Comparison of ENCODE assay signal across 15 cellular contexts in genomic region chr12:109950625-109951024, GRCh38. TPM values are rescaled to one million over a fixed set of nuclear protein-coding genes. Genes with fewer than 3 reads are reported as not detected.
DNase-seq lines count a peak whose midpoint lies in the region; ATAC-seq and TF ChIP-seq lines count a peak whose summit lies in the region.
"Had no signal": no experiment of that assay in that cellular context is flagged by ENCODE, and none has a peak within 500 bp of the region (broad histone marks: within the 10 kb centered on the region; RNA-seq: fewer than 3 reads in every experiment).

No MANE protein-coding gene starts in this region.

- no peaks in the 10 kb centered on the region for H3K9me3 Mint-ChIP-seq in CD14-positive monocyte
- H3K9me3 Mint-ChIP-seq: activated CD4-positive, alpha-beta T cell treated with anti-CD3 and anti-CD28 coated beads, Interleukin-2, amount 10 ng/mL, durations not matched to agents 24 days and 14 days; activated T-helper 1 cell treated with anti-CD3 and anti-CD28 coated beads, Interleukin-12 subunit alpha, Interleukin-12 subunit beta, Interleukin-2, Interleukin-4 antibody, amounts not matched to agents 30 ng/mL and 10 ng/mL and 1 ng/mL, durations not matched to agents 14 hours and 24 hours and 36 hours; H9; stimulated activated naive CD8-positive, alpha-beta T cell treated with anti-CD3 and anti-CD28 coated beads, Interleukin-15, amount 100 ng/mL, for 72 hours had no signal

- TF ChIP-seq EP300 in esophagus muscularis mucosa (IDR thresholded peaks at IDR 0.05): no peak

- peak overlapping the region in 4 of 7 donors; percentile 15 to 59 (median 23) for H3K27ac Mint-ChIP-seq in CD14-positive monocyte
- H3K27ac Mint-ChIP-seq: activated CD4-positive, alpha-beta T cell treated with anti-CD3 and anti-CD28 coated beads, Interleukin-2, amount 10 ng/mL, durations not matched to agents 24 days and 14 days had no signal

- H3K4me3 Mint-ChIP-seq in CD14-positive monocyte: no peak overlapping the region
- H3K4me3 Mint-ChIP-seq: activated CD4-positive, alpha-beta T cell treated with anti-CD3 and anti-CD28 coated beads, Interleukin-2, amount 10 ng/mL, durations not matched to agents 24 days and 14 days; activated T-helper 1 cell treated with anti-CD3 and anti-CD28 coated beads, Interleukin-12 subunit alpha, Interleukin-12 subunit beta, Interleukin-2, Interleukin-4 antibody, amounts not matched to agents 30 ng/mL and 10 ng/mL and 1 ng/mL, durations not matched to agents 14 hours and 24 hours and 36 hours; H9; stimulated activated naive CD8-positive, alpha-beta T cell treated with anti-CD3 and anti-CD28 coated beads, Interleukin-15, amount 100 ng/mL, for 72 hours had no signal

- H3K27me3 Mint-ChIP-seq in CD14-positive monocyte (ENCODE audit: low read depth in 3 of 3): peaks cover 0 to 3% (median 2%) of the 10 kb centered on the region in 3 donors
- H3K27me3 Mint-ChIP-seq: activated CD4-positive, alpha-beta T cell treated with anti-CD3 and anti-CD28 coated beads, Interleukin-2, amount 10 ng/mL, durations not matched to agents 24 days and 14 days; stimulated activated naive CD8-positive, alpha-beta T cell treated with anti-CD3 and anti-CD28 coated beads, Interleukin-15, amount 100 ng/mL, for 72 hours had no signal

- DNase-seq in CD14-positive monocyte (ENCODE audit: low spot score) (no peak), esophagus muscularis mucosa (ENCODE audit: extremely low spot score) (no peak), psoas muscle (no peak), NCI-H1105 (lab: John Stamatoyannopoulos, UW) (no peak), hepatic stellate cell (ENCODE audit: low spot score) (no peak), GM03348 (ENCODE audit: low spot score) (no peak)
- DNase-seq: activated CD4-positive, alpha-beta T cell treated with anti-CD3 and anti-CD28 coated beads, Interleukin-2, amount 10 ng/mL, durations not matched to agents 24 days and 14 days; H9; midbrain; NCI-H2227 treated with DMSO at 0.1 percent for 48 hours; stimulated activated naive CD8-positive, alpha-beta T cell treated with anti-CD3 and anti-CD28 coated beads, Interleukin-15, amount 100 ng/mL, for 72 hours had no signal

- intact Hi-C loops in CD14-positive monocyte (cut with micrococcal nuclease): no loop called here
- intact Hi-C loops in esophagus muscularis mucosa (cut with DNase I): loop anchor here (5.0 kb wide), 1 partner anchor 47 kb away; the partner anchor contains the start of genes ANKRD13A and GIT2
- intact Hi-C loops in psoas muscle (cut with DNase I): loop anchor here in 1 of 2 donors (5.0 kb wide), 1 partner anchor 47 kb away; the partner anchor contains the start of genes ANKRD13A and GIT2

- H3K4me1 Mint-ChIP-seq in CD14-positive monocyte: peaks cover 39% of the 10 kb centered on the region

- peaks cover 51% of the 10 kb centered on the region for H3K36me3 ChIP-seq in HUES48 (ENCODE audit: control insufficient read depth, insufficient read depth, low read length)
- H3K36me3 ChIP-seq in esophagus muscularis mucosa: peaks cover 11 to 79% (median 52%) of the 10 kb centered on the region in 4 donors
- peaks cover 3 to 76% of the 10 kb centered on the region in 2 donors for H3K36me3 ChIP-seq in psoas muscle (ENCODE audit: insufficient read depth in 1 of 2, low read depth in 1 of 2)

- H3K4me3 ChIP-seq in HUES48 (ENCODE audit: low read depth, low read length): no peak overlapping the region
- no peak overlapping the region for H3K4me3 ChIP-seq in esophagus muscularis mucosa
- H3K4me3 ChIP-seq in psoas muscle: no peak overlapping the region
- H3K4me3 ChIP-seq: prostate gland had no signal

- ATAC-seq in psoas muscle (no peak), GM21367 (IDR thresholded peaks at IDR 0.05; ENCODE audit: unreplicated experiment) (no peak)
- ATAC-seq: stimulated activated naive CD8-positive, alpha-beta T cell treated with anti-CD3 and anti-CD28 coated beads, Interleukin-15, amount 100 ng/mL, for 72 hours had no signal

- H3K27me3 ChIP-seq in HUES48 (ENCODE audit: control insufficient read depth, insufficient read depth, low read length) (no peaks in the 10 kb centered on the region), esophagus muscularis mucosa (no peaks in the 10 kb centered on the region), psoas muscle (ENCODE audit: insufficient read depth in 3 of 3, low read length in 2 of 3) (no peaks in the 10 kb centered on the region)

- no peak for TF ChIP-seq CTCF in CD14-positive monocyte (IDR thresholded peaks at IDR 0.05)
- no peak for TF ChIP-seq CTCF in esophagus muscularis mucosa (IDR thresholded peaks at IDR 0.05)
- TF ChIP-seq CTCF in psoas muscle (IDR thresholded peaks at IDR 0.05): no peak

- no peak for TF ChIP-seq POLR2A in esophagus muscularis mucosa (IDR thresholded peaks at IDR 0.05; ENCODE audit: low read depth)

- no peak overlapping the region for H3K9ac ChIP-seq in HUES48 (ENCODE audit: low read depth, low read length)

- peaks cover 77 to 94% of the 10 kb centered on the region in 2 donors for H3K36me3 Mint-ChIP-seq in CD14-positive monocyte

- H3K27ac ChIP-seq in HUES48 (ENCODE audit: low read depth, low read length) (peak overlapping the region; percentile 10), esophagus muscularis mucosa (replicated peaks in 1 of 4) (peak overlapping the region; percentile 71 to 81 (median 73)), psoas muscle (peak overlapping the region; percentile 68)

- H3K9me3 ChIP-seq in HUES48 (ENCODE audit: control insufficient read depth, insufficient read depth, low read length): no peaks in the 10 kb centered on the region
- no peaks in the 10 kb centered on the region for H3K9me3 ChIP-seq in esophagus muscularis mucosa
- H3K9me3 ChIP-seq in psoas muscle: no peaks in the 10 kb centered on the region
- H3K9me3 ChIP-seq: prostate gland had no signal

- peaks cover 16% of the 10 kb centered on the region for H3K4me1 ChIP-seq in HUES48 (ENCODE audit: control insufficient read depth, insufficient read depth, low read length)
- H3K4me1 ChIP-seq in esophagus muscularis mucosa: peaks cover 49 to 73% (median 70%) of the 10 kb centered on the region in 4 donors
- peaks cover 60% of the 10 kb centered on the region for H3K4me1 ChIP-seq in psoas muscle
- H3K4me1 ChIP-seq: prostate gland had no signal

RNA-seq across cellular contexts. Expression of gene GIT2, which starts 45.5 kb away (rescaled TPM):
- polyA plus RNA-seq in CD14-positive monocyte (10 to 100 TPM; 75.8 to 98.8 TPM), psoas muscle (10 to 100 TPM; 10.8 to 20.3 (median 13.3) TPM)
- total RNA-seq in esophagus muscularis mucosa (10 to 100 TPM; 28.7 to 46.5 (median 36.2) TPM), psoas muscle (10 to 100 TPM; 17.5 to 29.7 (median 26.4) TPM)

RNA-seq across cellular contexts. Expression of gene ANKRD13A, which starts 48.6 kb away (rescaled TPM):
- polyA plus RNA-seq in CD14-positive monocyte: 10 to 100 TPM; 42.8 to 46.8 TPM
- 100 to 1,000 TPM in 2 of 4 donors, 10 to 100 TPM in 2; 91.3 to 165 (median 124) TPM for total RNA-seq in esophagus muscularis mucosa
- 10 to 100 TPM in 2 of 4 donors, 1 to 10 TPM in 2; 8.7 to 16.3 (median 11.7) TPM for total RNA-seq in psoas muscle
- polyA plus RNA-seq in psoas muscle: 1 to 10 TPM; 6.8 to 9.0 (median 7.4) TPM

RNA-seq across cellular contexts. Expression of gene TCHP, which starts 50.6 kb away (rescaled TPM):
- 1 to 10 TPM; 2.6 to 7.3 TPM for polyA plus RNA-seq in CD14-positive monocyte
- total RNA-seq in esophagus muscularis mucosa: 10 to 100 TPM; 17.1 to 31.6 (median 21.0) TPM
- 10 to 100 TPM in 1 of 4 donors, 1 to 10 TPM in 3; 5.8 to 11.2 (median 8.5) TPM for total RNA-seq in psoas muscle
- 10 to 100 TPM in 1 of 3 donors, 1 to 10 TPM in 2; 4.5 to 14.8 (median 5.7) TPM for polyA plus RNA-seq in psoas muscle

Comparison
In these comparisons a context has a peak if more than half of its experiments do, and no peak if none do; other contexts are left out.
1. H3K27ac ChIP-seq: peak in every context shown above with its lines; median percentile 73 in esophagus muscularis mucosa; 68 in psoas muscle; 10 in HUES48.
2. RNA of gene ANKRD13A, which starts 48.6 kb away (total RNA-seq): 91.3 to 165 TPM in esophagus muscularis mucosa; 8.7 to 16.3 TPM in psoas muscle; every median in the first group is over 4 times any median in the second.